Comparison of ENCODE assay signal across 8 cellular contexts in the genomic region with DNA sequence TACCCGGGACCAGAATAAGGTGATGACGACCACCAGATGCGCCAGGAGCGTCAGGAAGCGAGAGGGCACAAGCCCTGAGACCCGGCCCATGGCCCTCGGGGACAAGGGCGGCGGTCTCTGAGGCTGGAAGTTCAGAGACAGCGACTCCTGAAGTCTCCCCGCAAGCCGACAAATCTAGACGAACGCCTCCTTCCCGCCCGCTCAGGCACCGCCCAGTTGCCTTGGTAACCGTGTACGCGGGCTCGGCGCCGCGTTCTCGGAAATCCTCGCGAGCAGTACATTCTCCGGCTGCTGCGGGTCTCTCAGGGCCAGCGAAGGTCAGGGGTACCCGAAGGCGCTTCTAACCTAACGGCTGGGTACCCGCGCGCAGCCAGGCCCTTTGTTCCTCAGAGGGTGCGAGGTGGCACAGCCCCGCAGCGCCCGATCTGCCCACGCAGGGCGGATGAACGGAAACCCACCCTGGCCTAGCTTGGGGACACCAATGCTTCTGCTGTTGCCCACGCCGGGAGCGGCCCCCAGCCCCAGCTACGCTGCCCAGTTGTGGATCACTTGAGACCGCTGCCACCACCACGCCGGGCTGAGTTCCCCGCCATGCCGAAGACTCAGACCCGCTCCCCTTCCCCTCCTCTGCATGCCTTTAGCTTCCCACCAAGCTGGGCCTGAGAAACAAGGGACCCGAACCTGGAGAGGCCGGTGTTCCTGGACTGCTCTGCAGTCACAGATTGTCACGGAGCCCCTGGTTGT. TPM values are rescaled to one million over a fixed set of nuclear protein-coding genes. Genes with fewer than 3 reads are reported as not detected.
A peak's percentile ranks its signal among the peaks of the same experiment; 100 is the strongest.
DNase-seq lines count a peak whose midpoint lies in the region; ATAC-seq and TF ChIP-seq lines count a peak whose summit lies in the region.

TMEM107 (minus strand) TSS at position 184 of the 744 bp plus-strand sequence; CDS start at position 90, 94 bp downstream.

- no peak for TF ChIP-seq EP300 in esophagus muscularis mucosa (IDR thresholded peaks at IDR 0.05)

- H3K9me3 Mint-ChIP-seq in stimulated activated memory B cell treated with anti-CD40 and anti-IgM and Interleukin-4, amounts not matched to agents 10 μg/mL and 1 μg/mL and 100 μg/mL, for 72 hours, result no peaks in the 10 kb centered on the region

- TF ChIP-seq POLR2A in GM18526 (IDR thresholded peaks at IDR 0.05; ENCODE audit: extremely low read depth, insufficient read length) (peak; percentile 65), esophagus muscularis mucosa (IDR thresholded peaks at IDR 0.05; ENCODE audit: low read depth) (no peak)

- H3K9me3 ChIP-seq in HUES48 (ENCODE audit: control insufficient read depth, insufficient read depth, low read length) (no peaks in the 10 kb centered on the region), Panc1 (ENCODE audit: control insufficient read depth, insufficient read depth, low read depth, low read length) (no peaks in the 10 kb centered on the region), esophagus muscularis mucosa (no peaks in the 10 kb centered on the region), muscle layer of colon (ENCODE audit: low read length) (no peaks in the 10 kb centered on the region)

- H3K27ac Mint-ChIP-seq in stimulated activated memory B cell treated with anti-CD40 and anti-IgM and Interleukin-4, amounts not matched to agents 10 μg/mL and 1 μg/mL and 100 μg/mL, for 72 hours, result peak within 1 kb of the TSS; percentile 84

- CTCF ChIA-PET in Panc1 (lab: Charles Lee), result no interaction called here

- H3K4me1 Mint-ChIP-seq in stimulated activated memory B cell treated with anti-CD40 and anti-IgM and Interleukin-4, amounts not matched to agents 10 μg/mL and 1 μg/mL and 100 μg/mL, for 72 hours, result peaks cover 56% of the 10 kb centered on the region

- no peaks in the 10 kb centered on the region for H3K36me3 ChIP-seq in HUES48 (ENCODE audit: control insufficient read depth, insufficient read depth, low read length)
- no peaks in the 10 kb centered on the region for H3K36me3 ChIP-seq in Panc1 (ENCODE audit: control insufficient read depth, insufficient read depth, low read length)
- H3K36me3 ChIP-seq in esophagus muscularis mucosa, result no peaks in the 10 kb centered on the region
- no peaks in the 10 kb centered on the region for H3K36me3 ChIP-seq in muscle layer of colon (ENCODE audit: insufficient read depth, low read length)

- BruUV-seq in Panc1 (replicated peaks; lab: Mats Ljungman, UMichigan), result no TSS peak

- H3K9ac ChIP-seq in HUES48 (ENCODE audit: low read depth, low read length), result peak within 1 kb of the TSS; percentile 68
- H3K9ac ChIP-seq in muscle layer of colon (ENCODE audit: low read length), result peak within 1 kb of the TSS; percentile 72

- 5% methylated on average over 20 of the region's 56 CpGs for WGBS in esophagus muscularis mucosa

- intact Hi-C loops in Panc1 (cut with micrococcal nuclease; ENCODE audit: unreplicated experiment) (no loop called here), esophagus muscularis mucosa (cut with DNase I) (no loop called here)

- H3K27me3 ChIP-seq in HUES48 (ENCODE audit: control insufficient read depth, insufficient read depth, low read length), result no peaks in the 10 kb centered on the region
- no peaks in the 10 kb centered on the region for H3K27me3 ChIP-seq in Panc1 (ENCODE audit: control insufficient read depth, insufficient read depth, low read length)
- no peaks in the 10 kb centered on the region for H3K27me3 ChIP-seq in esophagus muscularis mucosa
- H3K27me3 ChIP-seq in muscle layer of colon (ENCODE audit: control insufficient read depth in 1 of 2, insufficient read depth in 2 of 2, low read length in 2 of 2), result no peaks in the 10 kb centered on the region

- H3K36me3 Mint-ChIP-seq in stimulated activated memory B cell treated with anti-CD40 and anti-IgM and Interleukin-4, amounts not matched to agents 10 μg/mL and 1 μg/mL and 100 μg/mL, for 72 hours, result no peaks in the 10 kb centered on the region

- POLR2A ChIA-PET in Panc1 (lab: Charles Lee), result interaction anchor here (0.6 kb wide), 1 partner anchor 412 kb away, joined by 4 read pairs; no protein-coding TSS in a partner anchor

- peak; percentile 78 for ATAC-seq in Panc1
- peak; percentile 70 for ATAC-seq in stimulated activated memory B cell treated with anti-CD40 and anti-IgM and Interleukin-4, amounts not matched to agents 10 μg/mL and 1 μg/mL and 100 μg/mL, for 72 hours

- TF ChIP-seq CTCF in 22Rv1 (IDR thresholded peaks at IDR 0.05) (no peak), Panc1 (IDR thresholded peaks at IDR 0.05) (no peak; the same call in 1 of the 2 replicates), esophagus muscularis mucosa (IDR thresholded peaks at IDR 0.05) (no peak)

- H3K27ac ChIP-seq in 22Rv1, result peak within 1 kb of the TSS; percentile 95
- peak within 1 kb of the TSS; percentile 67 for H3K27ac ChIP-seq in HUES48 (ENCODE audit: low read depth, low read length)
- peak within 1 kb of the TSS; percentile 96 for H3K27ac ChIP-seq in Panc1 (ENCODE audit: low read length)
- peak within 1 kb of the TSS; percentile 79 to 88 (median 83) for H3K27ac ChIP-seq in esophagus muscularis mucosa (replicated peaks in 1 of 4)
- H3K27ac ChIP-seq in muscle layer of colon (ENCODE audit: low read depth, low read length), result peak within 1 kb of the TSS; percentile 89

- H3K27me3 Mint-ChIP-seq in stimulated activated memory B cell treated with anti-CD40 and anti-IgM and Interleukin-4, amounts not matched to agents 10 μg/mL and 1 μg/mL and 100 μg/mL, for 72 hours, result no peaks in the 10 kb centered on the region

- in situ Hi-C loops in Panc1 (cut with HindIII; ENCODE audit: low pct_unique_long_range_greater_than_20kb, low sequenced_read_pairs), result no loop called here

- DNase-seq in Panc1 (ENCODE audit: low read depth, low spot score) (no peak), esophagus muscularis mucosa (ENCODE audit: extremely low spot score) (peak; percentile 96)
- peak; percentile 89 to 93 for DNase-seq in activated T-cell treated with anti-CD3 and anti-CD28 coated beads, Interleukin-2, amount 50 U/mL, for 48 hours

- H3K4me3 ChIP-seq in HUES48 (ENCODE audit: low read depth, low read length), result peak within 1 kb of the TSS; percentile 86
- peak within 1 kb of the TSS; percentile 58 to 66 for H3K4me3 ChIP-seq in Panc1 (ENCODE audit: low read depth in 2 of 2, low read length in 2 of 2)
- peak within 1 kb of the TSS; percentile 57 to 81 (median 62) for H3K4me3 ChIP-seq in esophagus muscularis mucosa
- peak within 1 kb of the TSS; percentile 58 to 83 for H3K4me3 ChIP-seq in muscle layer of colon (ENCODE audit: low read depth in 1 of 2, low read length in 2 of 2)

- peak within 1 kb of the TSS; percentile 88 for H3K4me3 Mint-ChIP-seq in stimulated activated memory B cell treated with anti-CD40 and anti-IgM and Interleukin-4, amounts not matched to agents 10 μg/mL and 1 μg/mL and 100 μg/mL, for 72 hours

- H3K4me1 ChIP-seq in HUES48 (ENCODE audit: control insufficient read depth, insufficient read depth, low read length) (peaks cover 20% of the 10 kb centered on the region), Panc1 (ENCODE audit: control insufficient read depth, insufficient read depth, low read length) (peaks cover 18% of the 10 kb centered on the region), esophagus muscularis mucosa (peaks cover 29 to 50% (median 40%) of the 10 kb centered on the region in 4 donors), muscle layer of colon (ENCODE audit: insufficient read depth, low read length) (peaks cover 32% of the 10 kb centered on the region)

RNA-seq across cellular contexts. Expression of gene TMEM107, which starts in this region (rescaled TPM):
- total RNA-seq in Panc1 (2021; ENCODE audit: unreplicated experiment) (10.6 TPM), esophagus muscularis mucosa (10 to 100 TPM; 10.4 to 17.8 (median 13.6) TPM)
- polyA plus RNA-seq in Panc1 (2012; ENCODE audit: insufficient read length), result 8.1 TPM
